Comparison of ENCODE assay signal across 7 cellular contexts in genomic region chr2:6487805-6488204, GRCh38.
"Had no signal": no experiment of that assay in that cellular context is flagged by ENCODE, and none has a peak within 500 bp of the region (broad histone marks: within the 10 kb centered on the region; RNA-seq: fewer than 3 reads in every experiment).

No MANE protein-coding gene starts in this region.

- H3K4me3 ChIP-seq: K562 had no signal

- H3K27ac ChIP-seq: HL-60, KMS-11 had no signal

- DNase-seq: IMR-90, KBM-7, KG1 had no signal

- ATAC-seq: K562 had no signal

- FAIRE-seq: HTR-8/SVneo, K562 had no signal

- H3K9ac ChIP-seq: KMS-11 had no signal

- H3K4me2 ChIP-seq: KMS-11 had no signal
